ENCODE assay signal across 8 cellular contexts in genomic region chr11:66595245-66595904, GRCh38. TPM values are rescaled to one million over a fixed set of nuclear protein-coding genes. Genes with fewer than 3 reads are reported as not detected.
DNase-seq lines count a peak whose midpoint lies in the region; ATAC-seq and TF ChIP-seq lines count a peak whose summit lies in the region.

No MANE protein-coding gene starts in this region.

- H3K27me3 ChIP-seq in DOHH2 (ENCODE audit: control insufficient read depth, low read length) = 0 out of 2 replicates have a peak, but pooled peaks cover 4% of the 10 kb centered on the region
- no peaks in the 10 kb centered on the region for H3K27me3 ChIP-seq in osteoblast (ENCODE audit: insufficient read depth, low read length)

- H3K79me2 ChIP-seq in DOHH2 (ENCODE audit: control insufficient read depth, low read length) (peaks cover 20% of the 10 kb centered on the region), osteoblast (ENCODE audit: insufficient read depth, low read length) (peaks cover 43% of the 10 kb centered on the region)

- H3K4me2 ChIP-seq in DOHH2 (ENCODE audit: low read length) = 0 out of 2 replicates have a peak overlapping the region, but pooled peaks have one; percentile 4
- H3K4me2 ChIP-seq in osteoblast (ENCODE audit: insufficient read depth, low read length) = peak overlapping the region; percentile 62

- no peak for ATAC-seq in HG03159 (IDR thresholded peaks at IDR 0.05; ENCODE audit: unreplicated experiment)

- H3K4me1 ChIP-seq in DOHH2 (ENCODE audit: control insufficient read depth, low read length) = peaks cover 36% of the 10 kb centered on the region
- H3K4me1 ChIP-seq in osteoblast (ENCODE audit: insufficient read depth, low read length) = peaks cover 32% of the 10 kb centered on the region

- DNase-seq in NOMO-1 (lab: John Stamatoyannopoulos, UW; ENCODE audit: unreplicated experiment in 2 of 2) = peak; percentile 82 to 88
- no peak for DNase-seq in coronary artery (ENCODE audit: low spot score)
- DNase-seq in osteoblast (ENCODE audit: insufficient read length, low spot score, missing footprints) = peak; percentile 95
- DNase-seq in amniotic stem cell (lab: John Stamatoyannopoulos, UW) = no peak
- no peak for DNase-seq in activated effector memory CD4-positive, alpha-beta T cell treated with anti-CD3 and anti-CD28 coated beads, Interleukin-2, amount 50 U/mL, for 16 hours
- DNase-seq in GM13977 (ENCODE audit: low spot score) = no peak

- in situ Hi-C loops in GM13977 (cut with MboI; ENCODE audit: low pct_unique_long_range_greater_than_20kb, low sequenced_read_pairs, unreplicated experiment) = no loop called here

- TF ChIP-seq CTCF in DOHH2 (IDR thresholded peaks at IDR 0.05; ENCODE audit: low read depth, low read length, poor library complexity, severe bottlenecking) (no peak), coronary artery (IDR thresholded peaks at IDR 0.05) (no peak), osteoblast (IDR thresholded peaks at IDR 0.05; ENCODE audit: extremely low read depth, low read depth, low read length) (no peak), GM13977 (IDR thresholded peaks at IDR 0.05; ENCODE audit: extremely low read depth, insufficient read depth, missing control alignments) (no peak)

- H3K4me3 ChIP-seq in DOHH2 (ENCODE audit: low read length) (no peak overlapping the region), coronary artery (peak overlapping the region; percentile 5), osteoblast (ENCODE audit: insufficient read depth, low read length) (peak overlapping the region; percentile 37)

- peak overlapping the region; percentile 47 for H2AFZ ChIP-seq in osteoblast (ENCODE audit: low read length)

- H4K20me1 ChIP-seq in DOHH2 (ENCODE audit: control insufficient read depth, insufficient read depth, low read depth, low read length) (no peaks in the 10 kb centered on the region), osteoblast (ENCODE audit: insufficient read depth, low read length) (peaks cover 7% of the 10 kb centered on the region)

- H3K9me3 ChIP-seq in DOHH2 (ENCODE audit: control insufficient read depth, insufficient read depth, low read length) (no peaks in the 10 kb centered on the region), osteoblast (ENCODE audit: low read depth, low read length) (no peaks in the 10 kb centered on the region)

- H3F3A ChIP-seq in DOHH2 (ENCODE audit: control insufficient read depth, insufficient read depth) = no peaks in the 10 kb centered on the region

- H3K27ac ChIP-seq in DOHH2 (ENCODE audit: low read depth, low read length) = no peak overlapping the region
- peak overlapping the region; percentile 57 to 80 for H3K27ac ChIP-seq in coronary artery
- H3K27ac ChIP-seq in osteoblast (ENCODE audit: low read depth, low read length) = peak overlapping the region; percentile 68

- H3K9me2 ChIP-seq in DOHH2 (replicated peaks; ENCODE audit: control insufficient read depth, low read length) = no peaks in the 10 kb centered on the region

- H3K36me3 ChIP-seq in DOHH2 (ENCODE audit: control insufficient read depth, low read length) = peaks cover 13% of the 10 kb centered on the region
- H3K36me3 ChIP-seq in osteoblast (ENCODE audit: insufficient read depth, low read length) = peaks cover 11% of the 10 kb centered on the region

RNA-seq across cellular contexts. Expression of gene CCS, which starts 2.4 kb away (rescaled TPM):
- 35.8 and 43.3 TPM in 2 replicates for total RNA-seq in osteoblast

RNA-seq across cellular contexts. Expression of gene CCDC87, which starts 2.5 kb away (rescaled TPM):
- 0.88 and 1.1 TPM in 2 replicates for total RNA-seq in osteoblast

RNA-seq across cellular contexts. Expression of gene RBM14, which starts 21.1 kb away (rescaled TPM):
- total RNA-seq in osteoblast = 22.4 and 25.3 TPM in 2 replicates

RNA-seq across cellular contexts. Expression of gene CTSF, which starts 27.0 kb away (rescaled TPM):
- 41.3 and 45.6 TPM in 2 replicates for total RNA-seq in osteoblast

RNA-seq across cellular contexts. Expression of gene RBM4, which starts 43.1 kb away (rescaled TPM):
- 80.4 and 84.0 TPM in 2 replicates for total RNA-seq in osteoblast

Comparison
In these comparisons a context has a peak if more than half of its experiments do, and no peak if none do; other contexts are left out.
1. DNase-seq: peak in NOMO-1 (2 of 2) and osteoblast (single experiment); none in coronary artery (single experiment), amniotic stem cell (single experiment), activated effector memory CD4-positive, alpha-beta T cell treated with anti-CD3 and anti-CD28 coated beads, Interleukin-2, amount 50 U/mL, for 16 hours (single experiment) and GM13977 (single experiment).